24 cellular contexts compared by ENCODE assay signal in the genomic region with DNA sequence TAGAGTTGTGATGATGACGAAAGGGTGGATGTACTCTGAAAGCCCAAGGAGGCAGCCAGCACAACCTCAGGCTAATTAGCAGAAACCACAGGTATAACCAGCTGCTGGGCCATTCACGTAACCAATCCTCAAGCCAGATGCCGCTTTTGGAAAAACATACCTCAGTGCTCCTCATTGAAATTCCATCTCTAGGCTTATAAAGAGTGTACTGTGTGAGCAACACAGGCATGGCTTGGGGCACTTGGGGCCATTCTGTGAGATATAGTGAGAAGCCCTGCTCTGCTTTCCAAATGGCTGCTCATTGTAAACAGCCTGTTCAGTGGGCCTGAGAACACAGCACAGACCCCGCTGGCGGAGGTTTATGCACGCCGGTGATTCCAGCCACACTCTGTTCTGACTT.
"Had no signal": no experiment of that assay in that cellular context is flagged by ENCODE, and none has a peak within 500 bp of the region (broad histone marks: within the 10 kb centered on the region; RNA-seq: fewer than 3 reads in every experiment).

No MANE protein-coding gene starts in this region.

- H3K79me2 ChIP-seq: hepatocyte had no signal

- H3K4me1 ChIP-seq: lower lobe of right lung, pancreas, right lobe of liver, suprapubic skin, vagina had no signal

- FAIRE-seq: frontal cortex, pancreas had no signal

- H3K4me3 ChIP-seq: dorsolateral prefrontal cortex, hepatocyte, lower lobe of right lung, pancreas, right lobe of liver, smooth muscle cell, suprapubic skin, vagina had no signal

- H2AFZ ChIP-seq: hepatocyte had no signal

- H3K4me2 ChIP-seq: hepatocyte, smooth muscle cell had no signal

- H3K27ac ChIP-seq: dorsolateral prefrontal cortex, hepatocyte, lower lobe of right lung, neutrophil, pancreas, right lobe of liver, suprapubic skin, vagina had no signal

- H3K27me3 ChIP-seq: hepatocyte, neutrophil, pancreas, right lobe of liver, suprapubic skin, vagina had no signal

- H3K36me3 ChIP-seq: lower lobe of right lung, neutrophil, pancreas, right lobe of liver, suprapubic skin, vagina had no signal

- ATAC-seq: left colon; left ventricle myocardium superior; lower lobe of right lung; natural killer cell; pancreas; right lobe of liver; stimulated activated naive CD8-positive, alpha-beta T cell treated with anti-CD3 and anti-CD28 coated beads, Interleukin-15, amount 100 ng/mL, for 72 hours had no signal

- H3K9me3 ChIP-seq: lower lobe of right lung, neutrophil, pancreas, right lobe of liver, suprapubic skin, vagina had no signal

- DNase-seq: dorsolateral prefrontal cortex; effector CD4-positive, alpha-beta T cell; head of caudate nucleus; kidney glomerular epithelial cell; left colon; left ventricle myocardium superior; lower lobe of right lung; natural killer cell; retina; right lobe of liver; stimulated activated CD4-positive, alpha-beta T cell treated with anti-CD3 and anti-CD28 coated beads, Interleukin-12 subunit alpha, Interleukin-12 subunit beta, amount 100 ng/mL, for 4 hours; stimulated activated CD4-positive, alpha-beta T cell treated with anti-CD3 and anti-CD28 coated beads, Interleukin-1b, Interleukin-23, amount 100 ng/mL, for 48 hours; stimulated activated CD4-positive, alpha-beta T cell treated with anti-CD3 and anti-CD28 coated beads, Interleukin-4, amount 100 ng/mL, for 1 hour; stimulated activated CD8-positive, alpha-beta memory T cell treated with anti-CD3 and anti-CD28 coated beads, Interleukin-4, amount 100 ng/mL, for 48 hours; stimulated activated naive CD4-positive, alpha-beta T cell; stimulated activated naive CD8-positive, alpha-beta T cell treated with anti-CD3 and anti-CD28 coated beads, Interleukin-15, amount 100 ng/mL, for 72 hours; trophoblast cell had no signal
